ENCODE assay signal across 31 cellular contexts in genomic region chr18:62984656-62985315, GRCh38.
"Had no signal": no experiment of that assay in that cellular context is flagged by ENCODE, and none has a peak within 500 bp of the region (broad histone marks: within the 10 kb centered on the region; RNA-seq: fewer than 3 reads in every experiment).

No MANE protein-coding gene starts in this region.

- H3K27me3 Mint-ChIP-seq: activated B cell treated with CpG ODN at 0.5 μM for 24 hours; activated CD8-positive, alpha-beta T cell treated with anti-CD3 and anti-CD28 coated beads for 36 hours; activated naive CD8-positive, alpha-beta T cell had no signal

- H3K4me1 Mint-ChIP-seq: activated T-helper 17 cell treated with anti-CD3 and anti-CD28 coated beads, Interleukin-2, amount 50 U/mL, for 72 hours had no signal

- H3K27ac Mint-ChIP-seq: activated B cell treated with CpG ODN at 0.5 μM for 24 hours; activated CD8-positive, alpha-beta T cell treated with anti-CD3 and anti-CD28 coated beads for 36 hours; activated naive CD8-positive, alpha-beta T cell; activated T-helper 17 cell treated with anti-CD3 and anti-CD28 coated beads, Interleukin-2, amount 50 U/mL, for 72 hours; T-cell; T-helper 17 cell; T-helper 2 cell treated with Interferon-gamma antibody and Interleukin-4, amounts not matched to agents 5 μg/mL and 100 μg/mL, for 36 hours had no signal

- H3K27ac ChIP-seq: body of pancreas, foreskin keratinocyte, gastrocnemius medialis, WERI-Rb-1 had no signal

- H3K4me1 ChIP-seq: foreskin keratinocyte, gastrocnemius medialis had no signal

- H3K36me3 Mint-ChIP-seq: activated naive CD8-positive, alpha-beta T cell; T-cell had no signal

- ATAC-seq: activated CD4-positive, CD25-positive, alpha-beta regulatory T cell treated with anti-CD3 and anti-CD28 coated beads, Interleukin-2, amount 50 U/mL, for 24 hours; activated CD8-positive, alpha-beta T cell treated with anti-CD3 and anti-CD28 coated beads for 36 hours; activated T-cell treated with anti-CD3 and anti-CD28 coated beads, Interleukin-2, amount 50 U/mL, for 4 hours; activated T-helper 17 cell treated with anti-CD3 and anti-CD28 coated beads, Interleukin-2, amount 50 U/mL, for 72 hours; body of pancreas; esophagus mucosa; foreskin keratinocyte; gastrocnemius medialis; T-cell; T-helper 17 cell had no signal

- DNase-seq: activated B cell treated with CpG ODN at 0.5 μM for 24 hours; activated CD4-positive, alpha-beta T cell treated with anti-CD3 and anti-CD28 coated beads for 48 hours; activated CD4-positive, alpha-beta T cell treated with anti-CD3 and anti-CD28 coated beads, Interleukin-2, amount 50 U/mL, for 1 hour; activated CD4-positive, alpha-beta T cell treated with anti-CD3 and anti-CD28 coated beads, Interleukin-2, amount 50 U/mL, for 48 hours; activated CD8-positive, alpha-beta memory T cell treated with anti-CD3 and anti-CD28 coated beads for 24 hours; activated CD8-positive, alpha-beta T cell treated with anti-CD3 and anti-CD28 coated beads for 36 hours; activated effector memory CD4-positive, alpha-beta T cell treated with Interleukin-2 at 50 U/mL for 16 hours; activated gamma-delta T cell treated with Interleukin-2 at 50 U/mL for 16 hours; activated naive CD4-positive, alpha-beta T cell treated with anti-CD3 and anti-CD28 coated beads, Interleukin-2, amount 50 U/mL, for 16 hours; activated naive CD4-positive, alpha-beta T cell treated with Interleukin-2 at 50 U/mL for 16 hours; activated T-cell treated with anti-CD3 and anti-CD28 coated beads, Interleukin-2, amount 50 U/mL, for 4 hours; amniotic stem cell; aorta; body of pancreas; central memory CD4-positive, alpha-beta T cell; cortex of kidney; dermis blood vessel endothelial cell; effector CD8-positive, alpha-beta T cell; foreskin keratinocyte; gastrocnemius medialis; glutamatergic neuron; SW 1271; T-cell; T-helper 17 cell; T1000; WERI-Rb-1 had no signal

- H3K9me3 Mint-ChIP-seq: activated B cell treated with CpG ODN at 0.5 μM for 24 hours; activated CD8-positive, alpha-beta T cell treated with anti-CD3 and anti-CD28 coated beads for 36 hours; activated T-cell treated with anti-CD3 and anti-CD28 coated beads, Interleukin-2, amount 50 U/mL, for 4 hours; activated T-helper 17 cell treated with anti-CD3 and anti-CD28 coated beads, Interleukin-2, amount 50 U/mL, for 72 hours; T-cell; T-helper 2 cell treated with Interferon-gamma antibody and Interleukin-4, amounts not matched to agents 5 μg/mL and 100 μg/mL, for 36 hours had no signal

- H3K27me3 ChIP-seq: body of pancreas, gastrocnemius medialis had no signal

- H3K4me3 Mint-ChIP-seq: activated B cell treated with CpG ODN at 0.5 μM for 24 hours; activated CD8-positive, alpha-beta T cell treated with anti-CD3 and anti-CD28 coated beads for 36 hours; activated naive CD8-positive, alpha-beta T cell; activated T-cell treated with anti-CD3 and anti-CD28 coated beads, Interleukin-2, amount 50 U/mL, for 4 hours; activated T-helper 17 cell treated with anti-CD3 and anti-CD28 coated beads, Interleukin-2, amount 50 U/mL, for 72 hours; T-cell; T-helper 17 cell; T-helper 2 cell treated with Interferon-gamma antibody and Interleukin-4, amounts not matched to agents 5 μg/mL and 100 μg/mL, for 36 hours had no signal

- H3K4me3 ChIP-seq: body of pancreas, gastrocnemius medialis had no signal

- H3K9me3 ChIP-seq: body of pancreas, gastrocnemius medialis had no signal

- H3K36me3 ChIP-seq: gastrocnemius medialis, WERI-Rb-1 had no signal
